In the genomic region with DNA sequence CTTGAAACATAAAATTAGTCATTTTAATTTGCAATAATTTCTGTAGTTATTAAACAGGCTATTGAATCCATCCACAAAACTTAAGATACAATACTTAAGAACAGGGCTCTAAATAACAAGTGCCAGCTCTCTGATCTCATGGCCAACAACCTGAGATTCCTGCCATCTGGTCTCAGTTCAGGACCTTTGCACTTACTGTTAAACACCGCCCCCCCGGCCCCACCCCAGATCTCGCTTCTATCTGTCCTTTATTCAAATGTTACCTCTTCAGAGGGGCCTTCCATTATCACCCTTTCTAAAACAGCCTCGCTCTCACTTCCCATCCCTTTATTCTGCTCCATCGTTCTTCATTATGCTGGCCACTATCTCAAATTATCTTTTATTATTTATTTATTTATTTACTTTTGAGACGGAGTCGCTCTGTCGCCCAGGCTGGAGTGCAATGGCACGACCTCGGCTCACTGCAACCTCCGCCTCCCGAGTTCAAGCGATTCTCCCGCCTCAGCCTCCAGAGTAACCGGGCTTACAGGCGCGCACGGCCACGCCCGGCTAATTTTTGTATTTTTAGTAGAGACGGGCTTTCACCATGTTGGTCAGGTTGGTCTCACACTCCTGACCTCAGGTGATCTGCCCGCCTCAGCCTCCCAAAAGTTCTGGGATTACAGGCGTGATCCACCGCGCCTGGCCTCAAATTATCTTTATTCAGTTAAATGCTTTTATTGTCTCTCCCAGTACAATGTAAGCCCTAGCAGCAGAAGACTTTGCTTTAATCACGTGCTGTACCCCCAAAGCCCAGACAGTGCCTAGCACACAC, we compare ENCODE assay signal across 9 cellular contexts. TPM values are rescaled to one million over a fixed set of nuclear protein-coding genes. Genes with fewer than 3 reads are reported as not detected.
DNase-seq lines count a peak whose midpoint lies in the region; ATAC-seq, FAIRE-seq and TF ChIP-seq lines count a peak whose summit lies in the region.
"Had no signal": no experiment of that assay in that cellular context is flagged by ENCODE, and none has a peak within 500 bp of the region (broad histone marks: within the 10 kb centered on the region; RNA-seq: fewer than 3 reads in every experiment).

No MANE protein-coding gene starts in this region.

- H3K9me2 ChIP-seq in GM23248 (ENCODE audit: insufficient read depth) (no peaks in the 10 kb centered on the region), SU-DHL-6 (replicated peaks; ENCODE audit: insufficient read depth, low read length) (no peaks in the 10 kb centered on the region)

- POLR2A ChIA-PET in GM10248 (lab: Yijun Ruan, JAX) = no interaction called here

- 62 to 63% methylated on average over 26 of the region's 26 CpGs for WGBS in GM23248 (ENCODE audit: low coverage in 1 of 2, low lambda C conversion rate in 2 of 2, missing lambda C conversion rate in 2 of 2), 2 experiments

- H3K4me3 ChIP-seq in GM23248 (peak overlapping the region; percentile 90), SU-DHL-6 (ENCODE audit: insufficient read depth, low read length, poor library complexity, severe bottlenecking) (peak overlapping the region; percentile 49), fibroblast of pulmonary artery (replicated peaks; ENCODE audit: low read depth, low read length) (peak overlapping the region; percentile 98), gastrocnemius medialis (peak overlapping the region; percentile 88 to 99 (median 92))

- H3K27me3 ChIP-seq in GM23248 (replicated peaks; ENCODE audit: insufficient read depth) (no peaks in the 10 kb centered on the region), SU-DHL-6 (ENCODE audit: low read length) (no peaks in the 10 kb centered on the region), gastrocnemius medialis (no peaks in the 10 kb centered on the region)

- in situ Hi-C loops in GM23248 (cut with MboI) = no loop called here
- in situ Hi-C loops in gastrocnemius medialis (cut with MboI; ENCODE audit: low sequenced_read_pairs in 4 of 4) = loop anchor here in 1 of 4 donors (10.0 kb wide), 1 partner anchor 120 kb away; no protein-coding TSS in a partner anchor

- H3F3A ChIP-seq in GM23248 (ENCODE audit: insufficient read depth) (no peaks in the 10 kb centered on the region), SU-DHL-6 (ENCODE audit: insufficient read depth) (no peaks in the 10 kb centered on the region)

- DNase-seq in GM23248 (no peak), fibroblast of pulmonary artery (ENCODE audit: low read depth) (no peak), gastrocnemius medialis (no peak), GM10248 (ENCODE audit: extremely low spot score) (no peak), HTR-8/SVneo (ENCODE audit: insufficient read length, low spot score) (no peak), NCI-H526 treated with DMSO at 0.1 percent for 48 hours (lab: John Stamatoyannopoulos, UW) (no peak)

- CTCF ChIA-PET in GM10248 (lab: Yijun Ruan, JAX) = no interaction called here

- no peak for ATAC-seq in gastrocnemius medialis
- no peak for ATAC-seq in HG02973 (IDR thresholded peaks at IDR 0.05; ENCODE audit: unreplicated experiment)

- H3K9ac ChIP-seq in GM23248 = peak overlapping the region; percentile 89
- peak overlapping the region; percentile 79 for H3K9ac ChIP-seq in SU-DHL-6 (ENCODE audit: low read length)

- intact Hi-C loops in gastrocnemius medialis (cut with DNase I; ENCODE audit: low total_unique reads) = loop anchor here (1.0 kb wide), 1 partner anchor 9 kb away; no protein-coding TSS in a partner anchor

- FAIRE-seq in HTR-8/SVneo (lab: Jason Lieb, UNC) = no peak

- TF ChIP-seq CTCF in SU-DHL-6 (IDR thresholded peaks at IDR 0.05; ENCODE audit: insufficient read depth, low read length, poor library complexity, severe bottlenecking) (no peak), fibroblast of pulmonary artery (IDR thresholded peaks at IDR 0.05; ENCODE audit: low read length, missing control alignments) (no peak), gastrocnemius medialis (IDR thresholded peaks at IDR 0.05 in 4 of 5, conservative IDR thresholded peaks at IDR 0.05 in 1 of 5) (no peak), GM10248 (IDR thresholded peaks at IDR 0.05; ENCODE audit: control extremely low read depth, extremely low read depth, low read depth, missing control alignments) (no peak)

- H3K79me2 ChIP-seq in GM23248 (ENCODE audit: insufficient read depth) = peaks cover 41% of the 10 kb centered on the region
- H3K79me2 ChIP-seq in SU-DHL-6 (ENCODE audit: insufficient read depth, low read length) = peaks cover 42% of the 10 kb centered on the region

- TF ChIP-seq POLR2A in gastrocnemius medialis (IDR thresholded peaks at IDR 0.05) = no peak

- H3K9me3 ChIP-seq in GM23248 (ENCODE audit: low read depth) = no peaks in the 10 kb centered on the region
- H3K9me3 ChIP-seq in SU-DHL-6 (ENCODE audit: insufficient read depth, low read length) = no peaks in the 10 kb centered on the region
- H3K9me3 ChIP-seq in gastrocnemius medialis = no peaks in the 10 kb centered on the region

- H3K36me3 ChIP-seq in GM23248 (ENCODE audit: low read depth) (0 out of 2 replicates have a peak, but pooled peaks cover 6% of the 10 kb centered on the region), SU-DHL-6 (ENCODE audit: low read length) (peaks cover 23% of the 10 kb centered on the region), gastrocnemius medialis (peaks cover 0 to 12% of the 10 kb centered on the region in 2 donors)

- peaks cover 13% of the 10 kb centered on the region for H3K4me1 ChIP-seq in GM23248 (ENCODE audit: insufficient read depth)
- H3K4me1 ChIP-seq in gastrocnemius medialis = peaks cover 18 to 26% of the 10 kb centered on the region in 2 donors

- H2AFZ ChIP-seq in GM23248 = peak overlapping the region; percentile 92
- H2AFZ ChIP-seq in SU-DHL-6 (ENCODE audit: low read depth, low read length, severe bottlenecking) = peak overlapping the region; percentile 78

- H3K27ac ChIP-seq in GM23248 (peak overlapping the region; percentile 73), SU-DHL-6 (ENCODE audit: low read depth, low read length) (peak overlapping the region; percentile 62), gastrocnemius medialis (peak overlapping the region; percentile 90 to 98 (median 92))

- peaks cover 15% of the 10 kb centered on the region for H4K20me1 ChIP-seq in GM23248 (ENCODE audit: insufficient read depth)
- H4K20me1 ChIP-seq in SU-DHL-6 (ENCODE audit: low read depth, low read length) = peaks cover 27% of the 10 kb centered on the region

- H3K4me2 ChIP-seq in GM23248 (ENCODE audit: unreplicated experiment) = peak overlapping the region; percentile 71
- peak overlapping the region; percentile 94 for H3K4me2 ChIP-seq in SU-DHL-6 (ENCODE audit: low read depth, low read length, poor library complexity, severe bottlenecking)

RNA-seq across cellular contexts. Expression of a gene that starts 0.8 kb away (rescaled TPM):
- 146 and 184 TPM in 2 replicates for total RNA-seq in GM23248 (2014; rRNA removed; shearing (Covaris generic))
- polyA plus RNA-seq in GM23248 (2016; fragmentation: Nextera tagmentation; extraction: Ambion mirVana) = 102 and 104 TPM in 2 replicates
- total RNA-seq in gastrocnemius medialis = 100 to 1,000 TPM in 2 of 4 donors, 10 to 100 TPM in 2; 55.6 to 305 (median 107) TPM

RNA-seq across cellular contexts. Expression of a gene that starts 11.9 kb away (rescaled TPM):
- not detected in 2 replicates for total RNA-seq in GM23248 (2014; rRNA removed; shearing (Covaris generic))
- 0.04 and 0.13 TPM in 2 replicates for polyA plus RNA-seq in GM23248 (2016; fragmentation: Nextera tagmentation; extraction: Ambion mirVana)
- total RNA-seq in gastrocnemius medialis = 10 to 100 TPM in 3 of 4 donors, 1 to 10 TPM in 1; 4.3 to 20.2 (median 13.9) TPM

RNA-seq across cellular contexts. Expression of a gene that starts 19.8 kb away (rescaled TPM):
- total RNA-seq in GM23248 (2014; rRNA removed; shearing (Covaris generic)) = not detected in 2 replicates
- 0.51 TPM in 1 of 2 replicates, not detected in the other for polyA plus RNA-seq in GM23248 (2016; fragmentation: Nextera tagmentation; extraction: Ambion mirVana)
- 1 to 10 TPM; 1.3 to 6.8 (median 2.9) TPM for total RNA-seq in gastrocnemius medialis
- total RNA-seq: glomerular endothelial cell had no signal

RNA-seq across cellular contexts. Expression of a gene that starts 26.9 kb away (rescaled TPM):
- total RNA-seq in GM23248 (2014; rRNA removed; shearing (Covaris generic)) = 0.38 and 0.54 TPM in 2 replicates
- polyA plus RNA-seq in GM23248 (2016; fragmentation: Nextera tagmentation; extraction: Ambion mirVana) = 2.2 and 2.8 TPM in 2 replicates
- total RNA-seq in gastrocnemius medialis = 1 to 10 TPM in 1 of 4 donors, under 1 TPM in 1, not detected in 2; 0.42 to 1.1 TPM
- total RNA-seq: glomerular endothelial cell had no signal

RNA-seq across cellular contexts. Expression of a gene that starts 29.8 kb away (rescaled TPM):
- 10.7 and 12.5 TPM in 2 replicates for total RNA-seq in GM23248 (2014; rRNA removed; shearing (Covaris generic))
- polyA plus RNA-seq in GM23248 (2016; fragmentation: Nextera tagmentation; extraction: Ambion mirVana) = 11.9 and 12.6 TPM in 2 replicates
- total RNA-seq in gastrocnemius medialis = 10 to 100 TPM; 25.7 to 97.9 (median 34.0) TPM
